ENCODE assay signal across 12 cellular contexts in the genomic region with DNA sequence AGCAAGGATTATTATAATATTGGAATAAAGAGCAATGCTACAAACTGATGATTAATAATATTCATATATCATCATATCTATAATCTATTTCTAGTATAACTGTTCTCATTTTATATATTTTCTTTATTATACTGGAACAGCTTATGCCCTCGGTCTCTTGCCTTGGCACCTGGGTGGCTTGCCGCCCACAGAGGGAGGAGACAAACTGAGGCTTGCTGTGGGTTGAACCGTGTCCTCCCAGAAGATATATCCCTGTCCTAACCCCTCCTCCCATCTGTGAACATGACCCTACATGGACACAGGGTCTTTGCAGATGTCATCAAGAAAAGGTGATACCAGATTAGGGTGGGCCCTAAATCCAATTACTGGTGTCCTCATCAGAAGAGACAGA. TPM values are rescaled to one million over a fixed set of nuclear protein-coding genes. Genes with fewer than 3 reads are reported as not detected.
DNase-seq lines count a peak whose midpoint lies in the region; TF ChIP-seq lines count a peak whose summit lies in the region.
"Had no signal": no experiment of that assay in that cellular context is flagged by ENCODE, and none has a peak within 500 bp of the region (broad histone marks: within the 10 kb centered on the region; RNA-seq: fewer than 3 reads in every experiment).

No MANE protein-coding gene starts in this region.

- H4K20me1 ChIP-seq in PC-9 (ENCODE audit: insufficient read depth): no peaks in the 10 kb centered on the region

- H3K27me3 ChIP-seq in PC-9 (ENCODE audit: insufficient read depth, low read depth) (no peaks in the 10 kb centered on the region), colonic mucosa (no peaks in the 10 kb centered on the region)
- H3K27me3 ChIP-seq: SJCRH30, uterus had no signal

- TF ChIP-seq CTCF in PC-9 (conservative IDR thresholded peaks at IDR 0.05) (peak; percentile 12; the same call in 1 of the 2 replicates), colonic mucosa (IDR thresholded peaks at IDR 0.05) (no peak), type B pancreatic cell (conservative IDR thresholded peaks at IDR 0.05) (no peak)

- peak overlapping the region; percentile 88 for H3K4me3 Mint-ChIP-seq in activated naive CD4-positive, alpha-beta T cell treated with anti-CD3 and anti-CD28 coated beads, Interleukin-2, amount 50 U/mL, for 24 hours
- peak overlapping the region; percentile 15 for H3K4me3 Mint-ChIP-seq in type B pancreatic cell

- H3F3A ChIP-seq in PC-9 (ENCODE audit: insufficient read depth, low read depth): no peaks in the 10 kb centered on the region

- peak overlapping the region; percentile 99 for H3K27ac Mint-ChIP-seq in activated naive CD4-positive, alpha-beta T cell treated with anti-CD3 and anti-CD28 coated beads, Interleukin-2, amount 50 U/mL, for 24 hours
- H3K27ac Mint-ChIP-seq in type B pancreatic cell: no peak overlapping the region
- H3K27ac Mint-ChIP-seq: progenitor cell of endocrine pancreas had no signal

- H3K27ac ChIP-seq in PC-9 (no peak overlapping the region), colonic mucosa (peak overlapping the region; percentile 70)
- H3K27ac ChIP-seq: SJCRH30 had no signal

- peaks cover 3% of the 10 kb centered on the region for H3K36me3 Mint-ChIP-seq in activated naive CD4-positive, alpha-beta T cell treated with anti-CD3 and anti-CD28 coated beads, Interleukin-2, amount 50 U/mL, for 24 hours
- H3K36me3 Mint-ChIP-seq in type B pancreatic cell: peaks cover 9% of the 10 kb centered on the region

- no TSS peak for BruUV-seq in PC-9 (replicated peaks; lab: Mats Ljungman, UMichigan)

- H3K9me3 Mint-ChIP-seq in activated naive CD4-positive, alpha-beta T cell treated with anti-CD3 and anti-CD28 coated beads, Interleukin-2, amount 50 U/mL, for 24 hours: no peaks in the 10 kb centered on the region
- no peaks in the 10 kb centered on the region for H3K9me3 Mint-ChIP-seq in type B pancreatic cell

- H3K4me1 ChIP-seq in PC-9 (replicated peaks; ENCODE audit: insufficient read depth) (0 out of 2 replicates have a peak, but pooled peaks cover 8% of the 10 kb centered on the region), colonic mucosa (no peaks in the 10 kb centered on the region)

- no peak overlapping the region for H2AFZ ChIP-seq in PC-9

- POLR2A ChIA-PET in PC-9 (lab: Charles Lee; ENCODE audit: unreplicated experiment): no interaction called here

- H3K79me2 ChIP-seq in PC-9 (ENCODE audit: low read depth): no peaks in the 10 kb centered on the region

- no peak overlapping the region for H3K4me2 ChIP-seq in PC-9

- H3K36me3 ChIP-seq in PC-9 (ENCODE audit: low read depth) (no peaks in the 10 kb centered on the region), colonic mucosa (no peaks in the 10 kb centered on the region)
- H3K36me3 ChIP-seq: SJCRH30, uterus had no signal

- peaks cover 63% of the 10 kb centered on the region for H3K4me1 Mint-ChIP-seq in activated naive CD4-positive, alpha-beta T cell treated with anti-CD3 and anti-CD28 coated beads, Interleukin-2, amount 50 U/mL, for 24 hours
- peaks cover 15% of the 10 kb centered on the region for H3K4me1 Mint-ChIP-seq in type B pancreatic cell (ENCODE audit: unreplicated experiment)

- H3K9me3 ChIP-seq in PC-9 (ENCODE audit: insufficient read depth, low read depth) (no peaks in the 10 kb centered on the region), colonic mucosa (no peaks in the 10 kb centered on the region)
- H3K9me3 ChIP-seq: mucosa of descending colon, SJCRH30, uterus had no signal

- intact Hi-C loops in PC-9 (cut with micrococcal nuclease; ENCODE audit: unreplicated experiment): loop anchor here (1.0 kb wide), 1 partner anchor 165 kb away; no protein-coding TSS in a partner anchor
- intact Hi-C loops in colonic mucosa (cut with DNase I): no loop called here

- DNase-seq in activated naive CD4-positive, alpha-beta T cell (lab: John Stamatoyannopoulos, UW): no peak
- no peak for DNase-seq in PC-9
- DNase-seq in colonic mucosa: no peak
- no peak for DNase-seq in type B pancreatic cell (ENCODE audit: extremely low spot score, unreplicated experiment)
- no peak for DNase-seq in GDM1 (lab: John Stamatoyannopoulos, UW)
- DNase-seq in SIG-M5 treated with dmso at 0.1 percent for 504 hours (lab: John Stamatoyannopoulos, UW; ENCODE audit: unreplicated experiment): no peak
- DNase-seq in NCI-H2081 (lab: John Stamatoyannopoulos, UW): no peak

- no peaks in the 10 kb centered on the region for H3K27me3 Mint-ChIP-seq in activated naive CD4-positive, alpha-beta T cell treated with anti-CD3 and anti-CD28 coated beads, Interleukin-2, amount 50 U/mL, for 24 hours
- H3K27me3 Mint-ChIP-seq in type B pancreatic cell: no peaks in the 10 kb centered on the region

- CTCF ChIA-PET in PC-9 (lab: Charles Lee): no interaction called here

- no peak overlapping the region for H3K9ac ChIP-seq in colonic mucosa (ENCODE audit: low read depth in 2 of 2, low read length in 2 of 2)

- no peaks in the 10 kb centered on the region for H3K9me2 ChIP-seq in PC-9 (ENCODE audit: insufficient read depth)

- H3K4me3 ChIP-seq in PC-9 (no peak overlapping the region), colonic mucosa (no peak overlapping the region)
- H3K4me3 ChIP-seq: mucosa of descending colon, SJCRH30, uterus had no signal

RNA-seq across cellular contexts. Expression of gene RNASET2, which starts 4.7 kb away (rescaled TPM):
- total RNA-seq in PC-9 (2021): 16.3 and 20.1 TPM in 2 replicates
- total RNA-seq in colonic mucosa: 100 to 1,000 TPM in 1 of 2 donors, 10 to 100 TPM in 1; 87.1 to 126 TPM
- total RNA-seq in type B pancreatic cell (ENCODE audit: low replicate concordance): 32.3 and 45.5 TPM in 2 replicates

RNA-seq across cellular contexts. Expression of gene CEP43, which starts 47.5 kb away (rescaled TPM):
- total RNA-seq in PC-9 (2021) (18.1 and 19.7 TPM in 2 replicates), colonic mucosa (10 to 100 TPM; 17.3 to 23.8 TPM), type B pancreatic cell (ENCODE audit: low replicate concordance) (18.3 and 35.3 TPM in 2 replicates)
